In the genomic region with DNA sequence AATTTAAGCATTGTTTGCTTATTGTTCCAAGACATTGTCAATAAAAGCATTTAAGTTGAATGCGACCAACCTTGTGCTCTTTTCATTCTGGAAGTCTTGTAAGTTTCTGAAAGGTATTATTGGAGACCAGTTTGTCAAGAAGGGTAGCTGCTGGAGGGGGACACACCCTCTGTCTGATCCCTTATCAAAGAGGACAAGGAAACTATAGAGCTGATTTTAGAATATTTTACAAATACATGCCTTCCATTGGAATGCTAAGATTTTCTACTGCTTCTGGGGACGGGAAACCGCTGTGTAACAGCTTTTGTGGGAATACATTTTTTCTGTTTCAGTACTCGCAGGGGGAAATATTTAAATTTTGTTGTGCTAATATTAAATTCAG, we compare ENCODE assay signal across 12 cellular contexts. TPM values are rescaled to one million over a fixed set of nuclear protein-coding genes. Genes with fewer than 3 reads are reported as not detected.
DNase-seq lines count a peak whose midpoint lies in the region; ATAC-seq and TF ChIP-seq lines count a peak whose summit lies in the region.
"Had no signal": no experiment of that assay in that cellular context is flagged by ENCODE, and none has a peak within 500 bp of the region (broad histone marks: within the 10 kb centered on the region; RNA-seq: fewer than 3 reads in every experiment).

No MANE protein-coding gene starts in this region.

- POLR2A ChIA-PET in CD8-positive, alpha-beta T cell (lab: Charles Lee): interaction anchor here (1.0 to 1.8 kb wide), 2 partner anchors 12 to 34 kb away, joined by 4 to 9 read pairs; no protein-coding TSS in a partner anchor
- POLR2A ChIA-PET in T-cell (lab: Charles Lee): interaction anchor here (0.6 to 5.2 kb wide), 18 partner anchors 8 to 156 kb away, joined by 3 to 52 read pairs (median 7); a partner anchor contains a TSS

- no peak overlapping the region for H3K27ac Mint-ChIP-seq in CD8-positive, alpha-beta T cell
- no peak overlapping the region for H3K27ac Mint-ChIP-seq in T-cell
- H3K27ac Mint-ChIP-seq in osteocyte (ENCODE audit: unreplicated experiment): peak overlapping the region; percentile 28
- H3K27ac Mint-ChIP-seq: activated naive CD8-positive, alpha-beta T cell treated with anti-CD3 and anti-CD28 coated beads, Interleukin-2, amount 10 ng/mL, durations not matched to agents 7 days and 5 days had no signal

- intact Hi-C loops in CD8-positive, alpha-beta T cell (cut with DNase I, micrococcal nuclease): no loop called here

- no peaks in the 10 kb centered on the region for H3K9me3 ChIP-seq in CD8-positive, alpha-beta T cell (ENCODE audit: low read length)
- H3K9me3 ChIP-seq: testis had no signal

- peak in 2 of 7 experiments; percentile 28 to 42 for DNase-seq in CD8-positive, alpha-beta T cell
- DNase-seq in T-cell (peak in 4 of 34 experiments; percentile 16 to 59 (median 31)), erythroblast (lab: John Stamatoyannopoulos, UW) (peak; percentile 50 to 52), osteocyte (ENCODE audit: extremely low spot score, unreplicated experiment) (no peak), HK-2 (ENCODE audit: unreplicated experiment) (no peak), NCI-H1105 treated with DMSO at 0.1 percent for 48 hours (lab: John Stamatoyannopoulos, UW) (no peak)
- DNase-seq: activated CD4-positive, CD25-positive, alpha-beta regulatory T cell treated with anti-CD3 and anti-CD28 coated beads, Interleukin-2, amount 50 U/mL, for 72 hours; activated naive CD8-positive, alpha-beta T cell treated with anti-CD3 and anti-CD28 coated beads, Interleukin-2, amount 10 ng/mL, durations not matched to agents 7 days and 5 days; NCI-H2029; testis had no signal

- no peak for ATAC-seq in CD8-positive, alpha-beta T cell
- ATAC-seq in T-cell (replicated peaks in 1 of 4) (no peak), GM21423 (IDR thresholded peaks at IDR 0.05; ENCODE audit: unreplicated experiment) (no peak), HG02678 (IDR thresholded peaks at IDR 0.05; ENCODE audit: unreplicated experiment) (no peak)

- no peak for TF ChIP-seq CTCF in CD8-positive, alpha-beta T cell (IDR thresholded peaks at IDR 0.05)
- no peak for TF ChIP-seq CTCF in osteocyte (IDR thresholded peaks at IDR 0.05)

- peak overlapping the region; percentile 0 for H3K4me3 Mint-ChIP-seq in CD8-positive, alpha-beta T cell
- H3K4me3 Mint-ChIP-seq in T-cell (peak overlapping the region in 2 of 3 donors; percentile 3 to 32), osteocyte (ENCODE audit: unreplicated experiment) (peak overlapping the region; percentile 36)
- H3K4me3 Mint-ChIP-seq: activated naive CD8-positive, alpha-beta T cell treated with anti-CD3 and anti-CD28 coated beads, Interleukin-2, amount 10 ng/mL, durations not matched to agents 7 days and 5 days had no signal

- peaks cover 3% of the 10 kb centered on the region for H3K36me3 ChIP-seq in CD8-positive, alpha-beta T cell (ENCODE audit: insufficient read depth, low read length)

- CTCF ChIA-PET in CD8-positive, alpha-beta T cell (lab: Charles Lee): interaction anchor here (0.7 to 3.4 kb wide), 7 partner anchors 8 to 49 kb away, joined by 3 to 11 read pairs (median 6); no protein-coding TSS in a partner anchor
- CTCF ChIA-PET in T-cell (lab: Charles Lee): interaction anchor here (0.7 to 2.4 kb wide), 5 partner anchors 12 to 49 kb away, joined by 3 to 9 read pairs (median 4); no protein-coding TSS in a partner anchor

- TF ChIP-seq POLR2A in erythroblast (IDR thresholded peaks at IDR 0.05; ENCODE audit: low read length): no peak

- no peak overlapping the region for H3K27ac ChIP-seq in CD8-positive, alpha-beta T cell (ENCODE audit: low read depth, low read length)
- H3K27ac ChIP-seq: testis had no signal

- peaks cover 20% of the 10 kb centered on the region for H3K4me1 Mint-ChIP-seq in CD8-positive, alpha-beta T cell (ENCODE audit: low read depth)
- H3K4me1 Mint-ChIP-seq in T-cell (peaks cover 38 to 50% (median 49%) of the 10 kb centered on the region in 3 donors), osteocyte (ENCODE audit: unreplicated experiment) (peaks cover 26% of the 10 kb centered on the region)

- no peak overlapping the region for H3K4me3 ChIP-seq in CD8-positive, alpha-beta T cell (ENCODE audit: low read depth, low read length)
- H3K4me3 ChIP-seq: testis had no signal

- H3K27me3 ChIP-seq in CD8-positive, alpha-beta T cell (ENCODE audit: insufficient read depth, low read length): peaks cover 4% of the 10 kb centered on the region
- H3K27me3 ChIP-seq: testis had no signal

- H3K27me3 Mint-ChIP-seq in CD8-positive, alpha-beta T cell (ENCODE audit: low read depth): peaks cover 11% of the 10 kb centered on the region
- H3K27me3 Mint-ChIP-seq in T-cell: peaks cover 7 to 8% of the 10 kb centered on the region in 2 donors
- peaks cover 12% of the 10 kb centered on the region for H3K27me3 Mint-ChIP-seq in osteocyte (ENCODE audit: unreplicated experiment)

- H3K4me1 ChIP-seq in CD8-positive, alpha-beta T cell (ENCODE audit: insufficient read depth, low read length): peaks cover 26% of the 10 kb centered on the region

- H3K9me3 Mint-ChIP-seq in CD8-positive, alpha-beta T cell: no peaks in the 10 kb centered on the region
- no peaks in the 10 kb centered on the region for H3K9me3 Mint-ChIP-seq in T-cell
- H3K9me3 Mint-ChIP-seq in osteocyte (ENCODE audit: unreplicated experiment): no peaks in the 10 kb centered on the region
- H3K9me3 Mint-ChIP-seq: activated naive CD8-positive, alpha-beta T cell treated with anti-CD3 and anti-CD28 coated beads, Interleukin-2, amount 10 ng/mL, durations not matched to agents 7 days and 5 days had no signal

- H3K36me3 Mint-ChIP-seq in CD8-positive, alpha-beta T cell: peaks cover 29% of the 10 kb centered on the region
- H3K36me3 Mint-ChIP-seq in T-cell (peaks cover 35% of the 10 kb centered on the region), osteocyte (ENCODE audit: unreplicated experiment) (peaks cover 22% of the 10 kb centered on the region)

RNA-seq across cellular contexts. Expression of a gene that starts 3.5 kb away (rescaled TPM):
- total RNA-seq in CD8-positive, alpha-beta T cell: 1,000 to 10,000 TPM; 1,826 to 1,941 TPM
- total RNA-seq in T-cell: 1,000 to 10,000 TPM in 2 of 5 donors, 10 to 100 TPM in 3; 20.4 to 2,951 (median 27.1) TPM
- total RNA-seq in osteocyte: 438 and 598 TPM in 2 replicates

Comparison
In these comparisons a context has a peak if more than half of its experiments do, and no peak if none do; other contexts are left out.
1. DNase-seq: peak in erythroblast (2 of 2); none in osteocyte (single experiment), HK-2 (single experiment) and NCI-H1105 treated with DMSO at 0.1 percent for 48 hours (single experiment).
2. Peak in every context shown above with its lines, with median percentiles within 50 percentile points of each other: H3K4me3 Mint-ChIP-seq.